ENCODE assay signal across 1 cellular context in genomic region chr1:147084273-147085096, GRCh38.
A peak's percentile ranks its signal among the peaks of the same experiment; 100 is the strongest.
TF ChIP-seq lines count a peak whose summit lies in the region.

No MANE protein-coding gene starts in this region.

TF ChIP-seq in SK-N-SH treated with all-trans-retinoic acid at 6 μM for 48 hours, 23 proteins besides CTCF, POLR2A, EP300 and RAD21 (continued from another document):
- TF ChIP-seq CSRNP3 (CRISPR knock-in tag; IDR thresholded peaks at IDR 0.05): peak; percentile 93
